Comparison of ENCODE assay signal across 8 cellular contexts in genomic region chr7:8035647-8036518, GRCh38.
DNase-seq lines count a peak whose midpoint lies in the region; ATAC-seq, FAIRE-seq and TF ChIP-seq lines count a peak whose summit lies in the region.

No MANE protein-coding gene starts in this region.

- H3K4me2 ChIP-seq in DND-41 (ENCODE audit: insufficient read depth, low read length) = no peak overlapping the region
- H3K4me2 ChIP-seq in Loucy (ENCODE audit: low read depth, low read length, poor library complexity, severe bottlenecking) = no peak overlapping the region

- 0 out of 2 replicates have a peak overlapping the region, but pooled peaks have one; percentile 16 for H3K27ac ChIP-seq in DND-41 (ENCODE audit: low read length)
- H3K27ac ChIP-seq in kidney (ENCODE audit: low read depth in 2 of 2, low read length in 2 of 2) = no peak overlapping the region

- H3K27me3 ChIP-seq in DND-41 (ENCODE audit: insufficient read depth, low read length, poor library complexity) (no peaks in the 10 kb centered on the region), Loucy (ENCODE audit: insufficient read depth, low read length, poor library complexity, severe bottlenecking) (no peaks in the 10 kb centered on the region), MG63 (no peaks in the 10 kb centered on the region)

- ATAC-seq in DND-41 (ENCODE audit: insufficient read depth, low read depth) = peak; percentile 88
- ATAC-seq in GM19463 (IDR thresholded peaks at IDR 0.05; ENCODE audit: unreplicated experiment) = peak; percentile 50
- peak; percentile 56 for ATAC-seq in activated T-helper 17 cell treated with anti-CD3 and anti-CD28 coated beads, Interleukin-2, amount 50 U/mL, for 72 hours (replicated peaks)

- no peaks in the 10 kb centered on the region for H3K27me3 Mint-ChIP-seq in activated T-helper 17 cell treated with anti-CD3 and anti-CD28 coated beads, Interleukin-2, amount 50 U/mL, for 72 hours

- H3K4me3 ChIP-seq in DND-41 (ENCODE audit: low read depth in 1 of 2, low read length in 2 of 2) (no peak overlapping the region), Loucy (ENCODE audit: low read length, poor library complexity, severe bottlenecking) (no peak overlapping the region), kidney (ENCODE audit: low read length in 2 of 2) (no peak overlapping the region), MG63 (no peak overlapping the region)

- H3K36me3 ChIP-seq in DND-41 (ENCODE audit: insufficient read depth, low read length) = peaks cover 42% of the 10 kb centered on the region
- H3K36me3 ChIP-seq in Loucy (ENCODE audit: insufficient read depth, low read length) = peaks cover 64% of the 10 kb centered on the region
- no peaks in the 10 kb centered on the region for H3K36me3 ChIP-seq in kidney (ENCODE audit: control insufficient read depth in 1 of 2, insufficient read depth in 2 of 2, low read length in 2 of 2)
- H3K36me3 ChIP-seq in MG63 = no peaks in the 10 kb centered on the region

- H3K9ac ChIP-seq in DND-41 (ENCODE audit: low read depth, low read length) = no peak overlapping the region
- no peak overlapping the region for H3K9ac ChIP-seq in Loucy (ENCODE audit: low read depth, low read length, poor library complexity, severe bottlenecking)
- H3K9ac ChIP-seq in kidney (ENCODE audit: low read length in 2 of 2) = no peak overlapping the region

- peaks cover 24% of the 10 kb centered on the region for H3K4me1 Mint-ChIP-seq in activated T-helper 17 cell treated with anti-CD3 and anti-CD28 coated beads, Interleukin-2, amount 50 U/mL, for 72 hours

- H3K79me2 ChIP-seq in DND-41 (ENCODE audit: insufficient read depth, low read length) (no peaks in the 10 kb centered on the region), Loucy (ENCODE audit: insufficient read depth, low read length) (no peaks in the 10 kb centered on the region)

- TF ChIP-seq CTCF in DND-41 (IDR thresholded peaks at IDR 0.05; ENCODE audit: borderline replicate concordance, extremely low read depth, low read length, poor library complexity, severe bottlenecking) = peak; percentile 76
- peak; percentile 82 for TF ChIP-seq CTCF in Loucy (conservative IDR thresholded peaks at IDR 0.05; ENCODE audit: low read length)
- peak; percentile 44 for TF ChIP-seq CTCF in kidney (IDR thresholded peaks at IDR 0.05; ENCODE audit: borderline replicate concordance, extremely low read depth, insufficient read depth)

- H3F3A ChIP-seq in Loucy (ENCODE audit: low read depth) = no peaks in the 10 kb centered on the region

- no peak overlapping the region for H3K4me3 Mint-ChIP-seq in activated T-helper 17 cell treated with anti-CD3 and anti-CD28 coated beads, Interleukin-2, amount 50 U/mL, for 72 hours

- H2AFZ ChIP-seq in DND-41 (ENCODE audit: low read depth, low read length) (no peak overlapping the region), Loucy (ENCODE audit: low read length) (no peak overlapping the region)

- intact Hi-C loops in kidney (cut with DNase I) = no loop called here

- H3K27ac Mint-ChIP-seq in activated T-helper 17 cell treated with anti-CD3 and anti-CD28 coated beads, Interleukin-2, amount 50 U/mL, for 72 hours = no peak overlapping the region

- H3K4me1 ChIP-seq in DND-41 (ENCODE audit: insufficient read depth, low read length) (no peaks in the 10 kb centered on the region), Loucy (ENCODE audit: insufficient read depth, low read length, poor library complexity, severe bottlenecking) (no peaks in the 10 kb centered on the region), kidney (ENCODE audit: control insufficient read depth in 1 of 2, insufficient read depth in 1 of 2, low read depth in 1 of 2, low read length in 2 of 2) (no peaks in the 10 kb centered on the region)

- H3K9me3 Mint-ChIP-seq in activated T-helper 17 cell treated with anti-CD3 and anti-CD28 coated beads, Interleukin-2, amount 50 U/mL, for 72 hours = no peaks in the 10 kb centered on the region

- H3K36me3 Mint-ChIP-seq in activated T-helper 17 cell treated with anti-CD3 and anti-CD28 coated beads, Interleukin-2, amount 50 U/mL, for 72 hours (ENCODE audit: low read depth) = peaks cover 2% of the 10 kb centered on the region

- H4K20me1 ChIP-seq in DND-41 (ENCODE audit: insufficient read depth, low read length) (no peaks in the 10 kb centered on the region), Loucy (ENCODE audit: insufficient read depth, low read length, poor library complexity, severe bottlenecking) (peaks cover 3% of the 10 kb centered on the region)

- H3K9me2 ChIP-seq in Loucy (replicated peaks; ENCODE audit: low read depth, low read length) = no peaks in the 10 kb centered on the region

- DNase-seq in DND-41 = no peak
- DNase-seq in kidney = no peak
- DNase-seq in superior temporal gyrus (ENCODE audit: extremely low spot score) = no peak
- no peak for DNase-seq in stimulated activated CD8-positive, alpha-beta memory T cell treated with anti-CD3 and anti-CD28 coated beads, Interleukin-4, amount 100 ng/mL, for 48 hours
- no peak for DNase-seq in MG63

- H3K9me3 ChIP-seq in DND-41 (ENCODE audit: insufficient read depth, low read length, severe bottlenecking) (no peaks in the 10 kb centered on the region), Loucy (ENCODE audit: insufficient read depth, low read depth, low read length) (peaks cover 3% of the 10 kb centered on the region; the same call in 1 of the 2 replicates), kidney (ENCODE audit: control insufficient read depth in 1 of 2, low read length in 2 of 2) (no peaks in the 10 kb centered on the region), MG63 (no peaks in the 10 kb centered on the region)

- no peak for FAIRE-seq in kidney (lab: Jason Lieb, UNC)
